1 cellular context compared by ENCODE assay signal in the genomic region with DNA sequence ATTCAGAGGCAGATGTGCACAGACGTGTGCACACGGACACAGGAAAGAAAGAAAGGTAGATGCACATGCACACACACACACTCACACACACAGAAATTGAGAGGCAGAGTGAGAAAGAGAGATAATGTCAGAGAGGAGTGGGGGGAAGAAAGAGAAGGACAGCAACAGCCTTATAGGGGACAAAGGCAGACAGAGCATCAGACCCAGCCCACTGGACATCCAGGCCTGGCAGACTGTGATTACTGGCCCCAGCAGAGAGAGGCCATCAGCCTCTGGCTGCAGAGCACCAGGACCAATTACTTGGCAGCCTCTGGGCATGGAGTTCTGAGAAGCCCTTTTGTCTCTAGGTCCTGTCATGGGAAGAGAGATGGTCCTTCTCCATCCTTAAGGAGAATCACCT.
TF ChIP-seq lines count a peak whose summit lies in the region.

No MANE protein-coding gene starts in this region.

TF ChIP-seq in H1, 55 proteins besides CTCF, POLR2A, EP300 and RAD21:
- TF ChIP-seq EGR1 (IDR thresholded peaks at IDR 0.05; ENCODE audit: borderline replicate concordance, low read depth, low read length) (no peak), TAF7 (optimal IDR thresholded peaks at IDR 0.05; ENCODE audit: borderline replicate concordance, low read depth, low read length) (no peak), CHD2 (IDR thresholded peaks at IDR 0.05; ENCODE audit: low read length) (no peak), RXRA (IDR thresholded peaks at IDR 0.05; ENCODE audit: insufficient read depth, low read depth, low read length) (no peak), HDAC6 (IDR thresholded peaks at IDR 0.05; ENCODE audit: low read depth, low read length) (no peak), MAFK (IDR thresholded peaks at IDR 0.05; ENCODE audit: low read depth, low read length) (no peak), RBBP5 (IDR thresholded peaks at IDR 0.05; ENCODE audit: borderline replicate concordance, low read depth, low read length) (no peak), TBP (IDR thresholded peaks at IDR 0.05; ENCODE audit: low read depth, low read length) (no peak), KDM5A (IDR thresholded peaks at IDR 0.05; ENCODE audit: low read length) (no peak), KDM1A (IDR thresholded peaks at IDR 0.05; ENCODE audit: borderline replicate concordance, low read length) (no peak), NANOG (IDR thresholded peaks at IDR 0.05; ENCODE audit: insufficient read depth, low read depth, low read length, poor library complexity, severe bottlenecking) (no peak), POLR2AphosphoS5 (IDR thresholded peaks at IDR 0.05; ENCODE audit: low read depth, low read length) (no peak)
- TF ChIP-seq, protein P1, sequence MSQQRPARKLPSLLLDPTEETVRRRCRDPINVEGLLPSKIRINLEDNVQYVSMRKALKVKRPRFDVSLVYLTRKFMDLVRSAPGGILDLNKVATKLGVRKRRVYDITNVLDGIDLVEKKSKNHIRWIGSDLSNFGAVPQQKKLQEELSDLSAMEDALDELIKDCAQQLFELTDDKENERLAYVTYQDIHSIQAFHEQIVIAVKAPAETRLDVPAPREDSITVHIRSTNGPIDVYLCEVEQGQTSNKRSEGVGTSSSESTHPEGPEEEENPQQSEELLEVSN (IDR thresholded peaks at IDR 0.05), result no peak
TF ChIP-seq in H1: peak in this region for 0.
